In the genomic region with DNA sequence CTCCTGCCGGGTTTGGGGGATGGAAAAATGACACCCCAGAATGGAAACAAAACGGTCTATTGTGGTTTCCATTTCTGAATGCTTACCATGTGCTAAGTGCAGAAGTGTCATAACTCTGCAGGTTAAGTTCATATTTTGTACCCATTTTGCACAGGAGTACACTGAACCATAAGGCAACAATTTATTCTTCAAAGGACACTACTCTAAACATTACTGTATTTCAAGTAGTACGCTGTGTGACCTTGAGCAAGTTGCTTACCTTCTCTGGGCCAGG, we compare ENCODE assay signal across 11 cellular contexts. TPM values are rescaled to one million over a fixed set of nuclear protein-coding genes. Genes with fewer than 3 reads are reported as not detected.
A peak's percentile ranks its signal among the peaks of the same experiment; 100 is the strongest.
DNase-seq lines count a peak whose midpoint lies in the region; ATAC-seq and TF ChIP-seq lines count a peak whose summit lies in the region.
"Had no signal": no experiment of that assay in that cellular context is flagged by ENCODE, and none has a peak within 500 bp of the region (broad histone marks: within the 10 kb centered on the region; RNA-seq: fewer than 3 reads in every experiment).

No MANE protein-coding gene starts in this region.

- H3K4me3 ChIP-seq in Caco-2 (ENCODE audit: low read depth, low read length) (no peak overlapping the region), adipocyte (ENCODE audit: low read length) (no peak overlapping the region), right cardiac atrium (ENCODE audit: low read length) (no peak overlapping the region), psoas muscle (no peak overlapping the region), WERI-Rb-1 (ENCODE audit: low read depth, low read length) (no peak overlapping the region)

- H3K36me3 ChIP-seq in Caco-2 (ENCODE audit: control insufficient read depth, insufficient read depth, low read length) (no peaks in the 10 kb centered on the region), adipocyte (ENCODE audit: control insufficient read depth, insufficient read depth, low read length, severe bottlenecking) (no peaks in the 10 kb centered on the region), psoas muscle (ENCODE audit: insufficient read depth in 1 of 2, low read depth in 1 of 2) (no peaks in the 10 kb centered on the region), WERI-Rb-1 (no peaks in the 10 kb centered on the region)

- intact Hi-C loops in Caco-2 (cut with micrococcal nuclease; ENCODE audit: unreplicated experiment) (loop anchor here (1.0 kb wide), 2 partner anchors 8 to 13 kb away; no protein-coding TSS in a partner anchor), right cardiac atrium (cut with DNase I) (no loop called here), psoas muscle (cut with DNase I) (no loop called here)

- TF ChIP-seq CTCF in Caco-2 (IDR thresholded peaks at IDR 0.05; ENCODE audit: insufficient read depth in 1 of 2, low read depth in 1 of 2, low read length in 1 of 2, severe bottlenecking in 1 of 2, unreplicated experiment in 1 of 2), result no peak
- TF ChIP-seq CTCF in psoas muscle (IDR thresholded peaks at IDR 0.05), result no peak
- no peak for TF ChIP-seq CTCF in WERI-Rb-1 (IDR thresholded peaks at IDR 0.05; ENCODE audit: low read depth, low read length)

- H3K4me1 Mint-ChIP-seq in Caco-2 (ENCODE audit: low read depth, unreplicated experiment), result peaks cover 21% of the 10 kb centered on the region

- H3K27me3 Mint-ChIP-seq in Caco-2 (ENCODE audit: insufficient read depth, unreplicated experiment), result no peaks in the 10 kb centered on the region

- WGBS in right cardiac atrium, result 67% methylated on average over 3 of the region's 3 CpGs
- 73 to 81% (median 74%) methylated on average over 3 of the region's 3 CpGs for WGBS in psoas muscle, 3 donors

- H3K36me3 Mint-ChIP-seq in Caco-2 (ENCODE audit: insufficient read depth, unreplicated experiment), result no peaks in the 10 kb centered on the region

- H3K4me3 Mint-ChIP-seq in Caco-2 (ENCODE audit: unreplicated experiment), result no peak overlapping the region

- CTCF ChIA-PET in Caco-2 (lab: Charles Lee), result interaction anchor here (0.6 to 2.5 kb wide), 5 partner anchors 11 to 32 kb away, joined by 3 to 15 read pairs (median 3); no protein-coding TSS in a partner anchor

- H3K4me1 ChIP-seq in Caco-2 (peaks cover 25% of the 10 kb centered on the region), adipocyte (ENCODE audit: control insufficient read depth, insufficient read depth, low read length) (peaks cover 34% of the 10 kb centered on the region), right cardiac atrium (ENCODE audit: control insufficient read depth, insufficient read depth, low read length) (peaks cover 6% of the 10 kb centered on the region), psoas muscle (no peaks in the 10 kb centered on the region)

- ATAC-seq in right cardiac atrium (no peak), psoas muscle (no peak), GM18868 (IDR thresholded peaks at IDR 0.05; ENCODE audit: unreplicated experiment) (no peak)
- ATAC-seq in activated CD4-positive, CD25-positive, alpha-beta regulatory T cell treated with anti-CD3 and anti-CD28 coated beads, Interleukin-2, amount 50 U/mL, for 24 hours, result no peak

- H3K27me3 ChIP-seq in Caco-2 (replicated peaks; ENCODE audit: control insufficient read depth, insufficient read depth, low read length), result no peaks in the 10 kb centered on the region
- no peaks in the 10 kb centered on the region for H3K27me3 ChIP-seq in adipocyte (replicated peaks; ENCODE audit: control insufficient read depth, insufficient read depth, low read length)
- H3K27me3 ChIP-seq in right cardiac atrium (ENCODE audit: control insufficient read depth, insufficient read depth), result no peaks in the 10 kb centered on the region
- H3K27me3 ChIP-seq in psoas muscle (ENCODE audit: insufficient read depth in 3 of 3, low read length in 2 of 3), result no peaks in the 10 kb centered on the region
- H3K27me3 ChIP-seq in WERI-Rb-1 (ENCODE audit: insufficient read depth, low read depth, severe bottlenecking), result no peaks in the 10 kb centered on the region

- POLR2A ChIA-PET in Caco-2 (lab: Charles Lee), result interaction anchor here (0.5 to 1.5 kb wide), 6 partner anchors 10 to 22 kb away, joined by 4 to 8 read pairs (median 4); partner anchors contain the start of gene ID1

- peak overlapping the region; percentile 83 for H3K9ac ChIP-seq in adipocyte (ENCODE audit: low read length)

- DNase-seq in Caco-2, result no peak
- DNase-seq in adipocyte (ENCODE audit: low read depth), result no peak
- DNase-seq in right cardiac atrium, result no peak
- no peak for DNase-seq in psoas muscle
- no peak for DNase-seq in foreskin melanocyte
- DNase-seq in WERI-Rb-1, result no peak
- DNase-seq: activated CD4-positive, CD25-positive, alpha-beta regulatory T cell treated with anti-CD3 and anti-CD28 coated beads, Interleukin-2, amount 50 U/mL, for 72 hours; activated gamma-delta T cell treated with Interleukin-2 at 50 U/mL for 16 hours; AML-193 had no signal

- H3K9me3 Mint-ChIP-seq in Caco-2 (ENCODE audit: unreplicated experiment), result no peaks in the 10 kb centered on the region

- H3K27ac ChIP-seq in right cardiac atrium (ENCODE audit: low read length) (peak overlapping the region; percentile 97), psoas muscle (peak overlapping the region; percentile 69), WERI-Rb-1 (no peak overlapping the region)

- H3K27ac Mint-ChIP-seq in Caco-2 (ENCODE audit: unreplicated experiment), result peak overlapping the region; percentile 66

- H3K9me3 ChIP-seq in Caco-2 (no peaks in the 10 kb centered on the region), adipocyte (ENCODE audit: control insufficient read depth, low read length) (no peaks in the 10 kb centered on the region), right cardiac atrium (ENCODE audit: control insufficient read depth, low read length) (no peaks in the 10 kb centered on the region), psoas muscle (no peaks in the 10 kb centered on the region), WERI-Rb-1 (ENCODE audit: severe bottlenecking) (no peaks in the 10 kb centered on the region)

- BruUV-seq in Caco-2 (replicated peaks; lab: Mats Ljungman, UMichigan), result no TSS peak

RNA-seq across cellular contexts. Expression of gene ID1, which starts 9.8 kb away (rescaled TPM):
- total RNA-seq in Caco-2 (2022) (157 and 163 TPM in 2 replicates), right cardiac atrium (100 to 1,000 TPM; 122 to 188 (median 134) TPM), psoas muscle (100 to 1,000 TPM in 2 of 4 donors, 10 to 100 TPM in 2; 25.1 to 129 (median 102) TPM)
- polyA plus RNA-seq in right cardiac atrium (273 TPM), psoas muscle (100 to 1,000 TPM in 1 of 3 donors, 10 to 100 TPM in 2; 45.1 to 574 (median 45.2) TPM)

RNA-seq across cellular contexts. Expression of gene COX4I2, which starts 42.4 kb away (rescaled TPM):
- not detected in 2 replicates for total RNA-seq in Caco-2 (2022)
- total RNA-seq in right cardiac atrium, result 10 to 100 TPM in 1 of 4 donors, 1 to 10 TPM in 3; 3.1 to 13.2 (median 9.0) TPM
- polyA plus RNA-seq in right cardiac atrium, result 29.5 TPM
- 1 to 10 TPM; 3.5 to 8.1 (median 5.0) TPM for total RNA-seq in psoas muscle
- polyA plus RNA-seq in psoas muscle, result 10 to 100 TPM in 2 of 3 donors, 1 to 10 TPM in 1; 7.0 to 13.2 (median 11.9) TPM
